8 cellular contexts compared by ENCODE assay signal in genomic region chr7:27662490-27663205, GRCh38. TPM values are rescaled to one million over a fixed set of nuclear protein-coding genes. Genes with fewer than 3 reads are reported as not detected.
A peak's percentile ranks its signal among the peaks of the same experiment; 100 is the strongest.
DNase-seq lines count a peak whose midpoint lies in the region; ATAC-seq and TF ChIP-seq lines count a peak whose summit lies in the region.

HIBADH (minus strand) TSS chr7:27662883; CDS start chr7:27662788, 95 bp downstream.

- no peaks in the 10 kb centered on the region for H3K27me3 ChIP-seq in lower lobe of right lung (ENCODE audit: low read depth)

- intact Hi-C loops in lower lobe of right lung (cut with DNase I): no loop called here

- H3K27ac ChIP-seq in lower lobe of right lung: peak within 1 kb of the TSS; percentile 82

- DNase-seq in CMK (ENCODE audit: low read depth) (peak; percentile 92), HS-5 (ENCODE audit: low read depth) (peak; percentile 99), lower lobe of right lung (peak; percentile 99)
- peak; percentile 89 for DNase-seq in NK-92 treated with Interleukin-12 subunit alpha and Interleukin-12 subunit beta, amount 100 ng/mL, for 24 hours (lab: John Stamatoyannopoulos, UW)
- peak; percentile 96 for DNase-seq in activated CD8-positive, alpha-beta memory T cell treated with anti-CD3 and anti-CD28 coated beads for 24 hours
- peak; percentile 94 for DNase-seq in effector CD4-positive, alpha-beta T cell
- peak; percentile 87 to 91 (median 88) for DNase-seq in stimulated activated CD4-positive, alpha-beta T cell treated with anti-CD3 and anti-CD28 coated beads, TNF-alpha, amount 100 ng/mL, for 24 hours (ENCODE audit: low read depth in 3 of 3)

- peaks cover 8% of the 10 kb centered on the region for H3K4me1 ChIP-seq in lower lobe of right lung

- H3K36me3 ChIP-seq in lower lobe of right lung: no peaks in the 10 kb centered on the region

- H3K4me3 ChIP-seq in lower lobe of right lung: peak within 1 kb of the TSS; percentile 86

- ATAC-seq in GM19468 (IDR thresholded peaks at IDR 0.05; ENCODE audit: extremely low read depth, unreplicated experiment): peak; percentile 100
- peak; percentile 99 for ATAC-seq in lower lobe of right lung

- TF ChIP-seq CTCF in lower lobe of right lung (IDR thresholded peaks at IDR 0.05): peak; percentile 24

- H3K9me3 ChIP-seq in lower lobe of right lung: no peaks in the 10 kb centered on the region

RNA-seq across cellular contexts. Expression of gene HIBADH, which starts in this region (rescaled TPM):
- 27.1 TPM for total RNA-seq in lower lobe of right lung

Comparison
In these comparisons a context has a peak if more than half of its experiments do, and no peak if none do; other contexts are left out.
1. Peak in every context shown above with its lines: DNase-seq, ATAC-seq, H3K4me3 ChIP-seq and H3K27ac ChIP-seq.